26 cellular contexts compared by ENCODE assay signal in genomic region chr14:65193891-65194290, GRCh38.
"Had no signal": no experiment of that assay in that cellular context is flagged by ENCODE, and none has a peak within 500 bp of the region (broad histone marks: within the 10 kb centered on the region; RNA-seq: fewer than 3 reads in every experiment).

No MANE protein-coding gene starts in this region.

- ATAC-seq: activated CD4-positive, alpha-beta T cell treated with anti-CD3 and anti-CD28 coated beads for 36 hours; activated T-helper 17 cell treated with anti-CD3 and anti-CD28 coated beads, Interleukin-2, amount 50 U/mL, for 72 hours; T-cell had no signal

- H3K4me2 ChIP-seq: PC-9 had no signal

- H3K4me1 ChIP-seq: breast epithelium had no signal

- H2AFZ ChIP-seq: PC-9 had no signal

- H3K36me3 ChIP-seq: breast epithelium had no signal

- H3K27me3 ChIP-seq: breast epithelium had no signal

- H3K9me3 ChIP-seq: breast epithelium had no signal

- DNase-seq: activated CD4-positive, alpha-beta memory T cell treated with anti-CD3 and anti-CD28 coated beads, Interleukin-2, amount 10 ng/mL, durations not matched to agents 7 days and 5 days; activated CD4-positive, alpha-beta T cell treated with anti-CD3 and anti-CD28 coated beads for 36 hours; activated CD4-positive, alpha-beta T cell treated with anti-CD3 and anti-CD28 coated beads, Interleukin-2, amount 50 U/mL, for 1 hour; activated CD4-positive, CD25-positive, alpha-beta regulatory T cell; activated gamma-delta T cell; activated naive CD4-positive, alpha-beta T cell treated with anti-CD3 and anti-CD28 coated beads for 36 hours; activated naive CD8-positive, alpha-beta T cell treated with anti-CD3 and anti-CD28 coated beads for 36 hours; activated T-cell treated with anti-CD3 and anti-CD28 coated beads for 4 hours; activated T-cell treated with anti-CD3 and anti-CD28 coated beads, Interleukin-2, amount 50 U/mL, for 48 hours; NCI-H1092; NCI-H1417; NCI-H1930; NCI-H2171; NCI-H226; NCI-H510A; NCI-H526 treated with DMSO at 0.1 percent for 48 hours; NCI-H82; PC-9; SHP77 treated with DMSO at 0.1 percent for 48 hours; T-cell; T-helper 2 cell; T1000 had no signal

- H3K4me3 ChIP-seq: breast epithelium, PC-9 had no signal

- FAIRE-seq: TTC549 had no signal

- H3K27ac ChIP-seq: breast epithelium, PC-9, VCaP had no signal
